Comparison of ENCODE assay signal across 22 cellular contexts in genomic region chr15:31853370-31853769, GRCh38.
"Had no signal": no experiment of that assay in that cellular context is flagged by ENCODE, and none has a peak within 500 bp of the region (broad histone marks: within the 10 kb centered on the region; RNA-seq: fewer than 3 reads in every experiment).

No MANE protein-coding gene starts in this region.

- H3K27me3 ChIP-seq: esophagus muscularis mucosa, gastroesophageal sphincter, sigmoid colon, tibial artery, upper lobe of left lung, vagina had no signal

- ATAC-seq: gastroesophageal sphincter; left colon; left ventricle myocardium superior; psoas muscle; stimulated activated naive B cell treated with anti-CD40 and anti-IgM and Interleukin-4, amounts not matched to agents 10 μg/mL and 1 μg/mL and 100 μg/mL, for 72 hours; stimulated activated naive CD8-positive, alpha-beta T cell treated with anti-CD3 and anti-CD28 coated beads, Interleukin-15, amount 100 ng/mL, for 72 hours had no signal

- H3K27ac Mint-ChIP-seq: nephron; stimulated activated naive B cell treated with anti-CD40 and anti-IgM and Interleukin-4, amounts not matched to agents 10 μg/mL and 1 μg/mL and 100 μg/mL, for 72 hours; stimulated activated naive CD8-positive, alpha-beta T cell treated with anti-CD3 and anti-CD28 coated beads, Interleukin-15, amount 100 ng/mL, for 72 hours had no signal

- H3K36me3 ChIP-seq: esophagus muscularis mucosa, gastroesophageal sphincter, sigmoid colon, tibial artery, upper lobe of left lung, vagina had no signal

- H3K4me1 Mint-ChIP-seq: naive B cell; nephron; stimulated activated naive B cell treated with anti-CD40 and anti-IgM and Interleukin-4, amounts not matched to agents 10 μg/mL and 1 μg/mL and 100 μg/mL, for 72 hours had no signal

- H3K4me3 Mint-ChIP-seq: naive B cell; nephron; stimulated activated naive B cell treated with anti-CD40 and anti-IgM and Interleukin-4, amounts not matched to agents 10 μg/mL and 1 μg/mL and 100 μg/mL, for 72 hours; stimulated activated naive CD8-positive, alpha-beta T cell treated with anti-CD3 and anti-CD28 coated beads, Interleukin-15, amount 100 ng/mL, for 72 hours had no signal

- DNase-seq: cortex of kidney; effector memory CD4-positive, alpha-beta T cell; kidney; left colon; left ventricle myocardium superior; mesenchymal stem cell; naive B cell; psoas muscle; sigmoid colon; stimulated activated CD4-positive, alpha-beta T cell treated with anti-CD3 and anti-CD28 coated beads, Interleukin-2, amount 100 ng/mL, for 24 hours; stimulated activated CD4-positive, alpha-beta T cell treated with anti-CD3 and anti-CD28 coated beads, Interleukin-4, amount 100 ng/mL, for 4 hours; stimulated activated naive B cell treated with anti-CD40 and anti-IgM and Interleukin-4, amounts not matched to agents 10 μg/mL and 1 μg/mL and 100 μg/mL, for 72 hours; stimulated activated naive CD8-positive, alpha-beta T cell treated with anti-CD3 and anti-CD28 coated beads, Interleukin-15, amount 100 ng/mL, for 72 hours; tibial artery; upper lobe of left lung had no signal

- H3K27ac ChIP-seq: epithelial cell of prostate, esophagus muscularis mucosa, gastroesophageal sphincter, psoas muscle, sigmoid colon, skin epidermis, tibial artery, upper lobe of left lung, vagina had no signal

- H3K4me3 ChIP-seq: esophagus muscularis mucosa, gastroesophageal sphincter, lung, psoas muscle, sigmoid colon, skin epidermis, tibial artery, upper lobe of left lung, vagina had no signal

- H3K9me3 ChIP-seq: vagina had no signal

- H3K4me1 ChIP-seq: esophagus muscularis mucosa, gastroesophageal sphincter, psoas muscle, sigmoid colon, tibial artery, upper lobe of left lung, vagina had no signal
